Comparison of ENCODE assay signal across 29 cellular contexts in genomic region chr2:31127931-31128330, GRCh38. TPM values are rescaled to one million over a fixed set of nuclear protein-coding genes. Genes with fewer than 3 reads are reported as not detected.
"Had no signal": no experiment of that assay in that cellular context is flagged by ENCODE, and none has a peak within 500 bp of the region (broad histone marks: within the 10 kb centered on the region; RNA-seq: fewer than 3 reads in every experiment).

No MANE protein-coding gene starts in this region.

- H3K4me1 ChIP-seq: breast epithelium, SJCRH30 had no signal

- H3K27ac ChIP-seq: breast epithelium, RWPE1, SJCRH30, VCaP had no signal

- H3K4me2 ChIP-seq: SK-N-SH had no signal

- H3K9me3 ChIP-seq: breast epithelium, SJCRH30, SK-N-SH had no signal

- DNase-seq: activated CD4-positive, alpha-beta memory T cell treated with anti-CD3 and anti-CD28 coated beads for 36 hours; activated CD4-positive, alpha-beta T cell treated with anti-CD3 and anti-CD28 coated beads, Interleukin-2, amount 10 ng/mL, durations not matched to agents 7 days and 5 days; activated CD4-positive, CD25-positive, alpha-beta regulatory T cell; activated CD8-positive, alpha-beta memory T cell treated with anti-CD3 and anti-CD28 coated beads for 24 hours; activated gamma-delta T cell treated with Interleukin-2 at 50 U/mL for 16 hours; activated naive CD4-positive, alpha-beta T cell treated with anti-CD3 and anti-CD28 coated beads, Interleukin-2, amount 10 ng/mL, durations not matched to agents 7 days and 5 days; activated naive CD8-positive, alpha-beta T cell treated with anti-CD3 and anti-CD28 coated beads for 36 hours; activated T-cell treated with anti-CD3 and anti-CD28 coated beads for 4 hours; activated T-cell treated with anti-CD3 and anti-CD28 coated beads, Interleukin-2, amount 50 U/mL, for 48 hours; central memory CD4-positive, alpha-beta T cell; MV-4-11; NCI-H1092 treated with DMSO at 0.1 percent for 48 hours; NCI-H1417 treated with DMSO at 0.1 percent for 48 hours; NCI-H1694; NCI-H2029; NCI-H2107; NCI-H2171 treated with DMSO at 0.1 percent for 48 hours; NCI-H226; NCI-H526; NCI-H82; Right ventricle myocardium superior; SJCRH30; SK-N-SH; T-helper 1 cell had no signal

- H3K4me3 ChIP-seq: breast epithelium, SJCRH30 had no signal

- H3K36me3 ChIP-seq: breast epithelium, SJCRH30 had no signal

- H3K9ac ChIP-seq: SK-N-SH had no signal

- H3K27me3 ChIP-seq: breast epithelium had no signal

- ATAC-seq: activated T-helper 17 cell treated with anti-CD3 and anti-CD28 coated beads, Interleukin-2, amount 50 U/mL, for 72 hours; Panc1 had no signal

RNA-seq across cellular contexts. Expression of gene GALNT14, which starts 10.3 kb away (rescaled TPM):
- total RNA-seq: activated CD4-positive, alpha-beta T cell treated with anti-CD3 and anti-CD28 coated beads, Interleukin-2, amount 10 ng/mL, durations not matched to agents 7 days and 5 days; SJCRH30 had no signal
